ENCODE assay signal across 13 cellular contexts in genomic region chr19:15282311-15282705, GRCh38. TPM values are rescaled to one million over a fixed set of nuclear protein-coding genes. Genes with fewer than 3 reads are reported as not detected.
DNase-seq lines count a peak whose midpoint lies in the region; ATAC-seq, FAIRE-seq and TF ChIP-seq lines count a peak whose summit lies in the region.
"Had no signal": no experiment of that assay in that cellular context is flagged by ENCODE, and none has a peak within 500 bp of the region (broad histone marks: within the 10 kb centered on the region; RNA-seq: fewer than 3 reads in every experiment).

No MANE protein-coding gene starts in this region.

- intact Hi-C loops in MCF 10A (cut with micrococcal nuclease), result loop anchor here (5.0 kb wide), 1 partner anchor 40 kb away; no protein-coding TSS in a partner anchor
- intact Hi-C loops in breast epithelium (cut with DNase I; ENCODE audit: low total_unique reads), result no loop called here
- intact Hi-C loops in left lung (cut with DNase I), result no loop called here

- no peaks in the 10 kb centered on the region for H3K9me3 ChIP-seq in breast epithelium
- H3K9me3 ChIP-seq in left lung, result no peaks in the 10 kb centered on the region
- H3K9me3 ChIP-seq in upper lobe of left lung, result no peaks in the 10 kb centered on the region
- H3K9me3 ChIP-seq: testis had no signal

- CTCF ChIA-PET in MCF 10A (lab: Yijun Ruan, JAX), result interaction anchor here (0.7 to 2.3 kb wide), 8 partner anchors 11 to 94 kb away, joined by 3 to 12 read pairs (median 3); no protein-coding TSS in a partner anchor
- CTCF ChIA-PET in WTC11 (lab: Charles Lee), result interaction anchor here (0.6 kb wide), 1 partner anchor 190 kb away, joined by 3 read pairs; no protein-coding TSS in a partner anchor

- H3K9me3 Mint-ChIP-seq in MCF 10A (ENCODE audit: unreplicated experiment) (no peaks in the 10 kb centered on the region), WTC11 (no peaks in the 10 kb centered on the region)

- no peaks in the 10 kb centered on the region for H3K27me3 Mint-ChIP-seq in MCF 10A (ENCODE audit: insufficient read depth, unreplicated experiment)
- H3K27me3 Mint-ChIP-seq in WTC11 (ENCODE audit: low read depth), result no peaks in the 10 kb centered on the region

- H3K36me3 Mint-ChIP-seq in MCF 10A (ENCODE audit: insufficient read depth, unreplicated experiment), result peaks cover 6% of the 10 kb centered on the region
- H3K36me3 Mint-ChIP-seq in WTC11, result no peaks in the 10 kb centered on the region

- POLR2A ChIA-PET in MCF 10A (lab: Yijun Ruan, JAX) (interaction anchor here (1.0 to 6.1 kb wide), 10 partner anchors 10 to 96 kb away, joined by 3 to 50 read pairs (median 6); partner anchors contain the start of genes AKAP8 and BRD4), WTC11 (lab: Charles Lee) (no interaction called here)

- TF ChIP-seq CTCF in MCF 10A (IDR thresholded peaks at IDR 0.05; ENCODE audit: unreplicated experiment) (no peak), breast epithelium (IDR thresholded peaks at IDR 0.05) (no peak), WTC11 (IDR thresholded peaks at IDR 0.05) (no peak), left lung (IDR thresholded peaks at IDR 0.05) (no peak), upper lobe of left lung (IDR thresholded peaks at IDR 0.05) (no peak)

- H3K27ac Mint-ChIP-seq in MCF 10A (ENCODE audit: low read depth, unreplicated experiment) (peak overlapping the region; percentile 63), WTC11 (peak overlapping the region; percentile 89)

- WGBS in upper lobe of left lung, 2 donors, result 39 to 50% methylated on average over 1 of the region's 1 CpG

- no peak for FAIRE-seq in frontal cortex (lab: Jason Lieb, UNC)

- no peak overlapping the region for H3K4me3 ChIP-seq in breast epithelium
- no peak overlapping the region for H3K4me3 ChIP-seq in left lung
- no peak overlapping the region for H3K4me3 ChIP-seq in upper lobe of left lung
- H3K4me3 ChIP-seq: testis had no signal

- DNase-seq in MCF 10A (ENCODE audit: unreplicated experiment), result peak; percentile 81
- DNase-seq in breast epithelium (ENCODE audit: low spot score in 2 of 2), result no peak
- no peak for DNase-seq in WTC11 (ENCODE audit: low spot score)
- DNase-seq in left lung, result no peak
- DNase-seq in upper lobe of left lung, result no peak
- no peak for DNase-seq in frontal cortex (ENCODE audit: low spot score in 2 of 2)
- DNase-seq in EL, result no peak
- DNase-seq: amniotic stem cell, H7, mesenchymal stem cell, NCI-H446, testis had no signal

- H3K4me1 ChIP-seq in breast epithelium (peaks cover 26 to 54% of the 10 kb centered on the region in 2 donors), left lung (peaks cover 66 to 100% of the 10 kb centered on the region in 2 donors), upper lobe of left lung (peaks cover 96 to 100% (median 99%) of the 10 kb centered on the region in 4 donors)

- H3K4me1 Mint-ChIP-seq in MCF 10A (ENCODE audit: insufficient read depth, unreplicated experiment) (peaks cover 49% of the 10 kb centered on the region), WTC11 (peaks cover 81% of the 10 kb centered on the region)

- H3K36me3 ChIP-seq in breast epithelium, result no peaks in the 10 kb centered on the region
- no peaks in the 10 kb centered on the region for H3K36me3 ChIP-seq in left lung
- no peaks in the 10 kb centered on the region for H3K36me3 ChIP-seq in upper lobe of left lung

- H3K27me3 ChIP-seq in breast epithelium, result no peaks in the 10 kb centered on the region
- no peaks in the 10 kb centered on the region for H3K27me3 ChIP-seq in left lung
- H3K27me3 ChIP-seq in upper lobe of left lung, result no peaks in the 10 kb centered on the region
- H3K27me3 ChIP-seq: testis had no signal

- TF ChIP-seq POLR2A in breast epithelium (IDR thresholded peaks at IDR 0.05) (no peak), upper lobe of left lung (IDR thresholded peaks at IDR 0.05) (no peak)

- ATAC-seq in WTC11 (no peak), left lung (no peak), upper lobe of left lung (ENCODE audit: low FRiP score in 2 of 2) (no peak), HG02852 (IDR thresholded peaks at IDR 0.05; ENCODE audit: unreplicated experiment) (no peak)

- peak overlapping the region; percentile 17 for H3K4me3 Mint-ChIP-seq in MCF 10A (ENCODE audit: unreplicated experiment)
- no peak overlapping the region for H3K4me3 Mint-ChIP-seq in WTC11

- H3K27ac ChIP-seq in breast epithelium, result peak overlapping the region in 1 of 2 donors; percentile 71
- H3K27ac ChIP-seq in left lung, result peak overlapping the region; percentile 30 to 33
- H3K27ac ChIP-seq in upper lobe of left lung, result peak overlapping the region; percentile 32 to 76 (median 68)

- BruUV-seq in MCF 10A (replicated peaks; lab: Mats Ljungman, UMichigan), result no TSS peak

- no peak for TF ChIP-seq EP300 in upper lobe of left lung (IDR thresholded peaks at IDR 0.05)

TF ChIP-seq in WTC11, 78 proteins besides CTCF, POLR2A, EP300 and RAD21:
- no peak for TF ChIP-seq STAT6 (CRISPR knock-in tag; conservative IDR thresholded peaks at IDR 0.05; ENCODE audit: low read depth)
- TF ChIP-seq MLX (CRISPR knock-in tag; IDR thresholded peaks at IDR 0.05), result no peak

RNA-seq across cellular contexts. Expression of gene BRD4, which starts 50.0 kb away (rescaled TPM):
- total RNA-seq in MCF 10A (2022) (167 and 189 TPM in 2 replicates), breast epithelium (10 to 100 TPM; 25.6 to 37.5 (median 33.8) TPM), WTC11 (2021) (127 to 130 TPM (median 128 TPM) in 3 replicates), left lung (10 to 100 TPM; 79.1 to 89.6 TPM), upper lobe of left lung (100 to 1,000 TPM in 1 of 6 donors, 10 to 100 TPM in 5; 41.9 to 117 (median 79.3) TPM), frontal cortex (11.4 TPM)

RNA-seq across cellular contexts. Expression of gene EPHX3, which starts 50.1 kb away (rescaled TPM):
- total RNA-seq in MCF 10A (2022) (0.96 and 1.1 TPM in 2 replicates), breast epithelium (under 1 TPM in 1 of 3 donors, not detected in 2; 0.29 TPM), WTC11 (2021) (27.1 to 31.3 TPM (median 29.9 TPM) in 3 replicates), left lung (1 to 10 TPM; 1.6 to 7.6 TPM), upper lobe of left lung (1 to 10 TPM; 2.0 to 4.8 (median 2.3) TPM), frontal cortex (under 0.01 TPM)
